ENCODE assay signal across 22 cellular contexts in genomic region chr4:128521156-128521555, GRCh38.
DNase-seq lines count a peak whose midpoint lies in the region; TF ChIP-seq lines count a peak whose summit lies in the region.
"Had no signal": no experiment of that assay in that cellular context is flagged by ENCODE, and none has a peak within 500 bp of the region (broad histone marks: within the 10 kb centered on the region; RNA-seq: fewer than 3 reads in every experiment).

No MANE protein-coding gene starts in this region.

- H3K27me3 ChIP-seq in hepatocyte (no peaks in the 10 kb centered on the region), spleen (replicated peaks in 1 of 7) (no peaks in the 10 kb centered on the region)
- H3K27me3 ChIP-seq: stomach, upper lobe of left lung had no signal

- peak; percentile 51 for DNase-seq in OCI-M1 (lab: John Stamatoyannopoulos, UW)
- DNase-seq in chondrocyte (ENCODE audit: low spot score), result no peak
- DNase-seq in hepatocyte (ENCODE audit: low spot score), result no peak
- DNase-seq in spleen, result no peak
- DNase-seq in GM19240 (ENCODE audit: insufficient read length, low spot score), result no peak
- DNase-seq in DMS79 treated with DMSO at 0.1 percent for 48 hours (lab: John Stamatoyannopoulos, UW), result no peak
- DNase-seq in activated CD4-positive, CD25-positive, alpha-beta regulatory T cell (lab: John Stamatoyannopoulos, UW), result no peak
- DNase-seq in retina, result no peak
- DNase-seq: activated B cell treated with CpG ODN at 0.5 μM for 24 hours; activated CD8-positive, alpha-beta T cell treated with anti-CD3 and anti-CD28 coated beads, Interleukin-2, amount 10 ng/mL, durations not matched to agents 7 days and 5 days; activated naive CD4-positive, alpha-beta T cell; activated T-cell treated with anti-CD3 and anti-CD28 coated beads, Interleukin-2, amount 50 U/mL, for 1 hour; anterior cingulate cortex; CD4-positive, alpha-beta memory T cell; NCI-H510A; nephron progenitor cell; stimulated activated CD4-positive, alpha-beta T cell treated with anti-CD3 and anti-CD28 coated beads, Interleukin-4, amount 100 ng/mL, for 24 hours; stomach; T-helper 9 cell; upper lobe of left lung had no signal

- peak overlapping the region; percentile 88 for H3K27ac Mint-ChIP-seq in chondrocyte (ENCODE audit: unreplicated experiment)
- H3K27ac Mint-ChIP-seq: activated B cell treated with CpG ODN at 0.5 μM for 24 hours; activated CD8-positive, alpha-beta T cell treated with anti-CD3 and anti-CD28 coated beads, Interleukin-2, amount 10 ng/mL, durations not matched to agents 7 days and 5 days; CD4-positive, alpha-beta memory T cell had no signal

- H3K4me1 Mint-ChIP-seq in chondrocyte (ENCODE audit: low read depth), result peaks cover 83% of the 10 kb centered on the region
- H3K4me1 Mint-ChIP-seq: activated B cell treated with CpG ODN at 0.5 μM for 24 hours had no signal

- H3K27me3 Mint-ChIP-seq in chondrocyte (ENCODE audit: low read depth), result no peaks in the 10 kb centered on the region

- no peak overlapping the region for H2AFZ ChIP-seq in hepatocyte

- H3K27ac ChIP-seq in hepatocyte, result peak overlapping the region; percentile 6
- peak overlapping the region in 7 of 8 donors; percentile 1 to 41 (median 21) for H3K27ac ChIP-seq in spleen
- H3K27ac ChIP-seq: prostate gland, stomach, upper lobe of left lung had no signal

- H3K4me3 ChIP-seq in hepatocyte (no peak overlapping the region), spleen (no peak overlapping the region)
- H3K4me3 ChIP-seq: GM12878, prostate gland, stomach, upper lobe of left lung had no signal

- H3K36me3 ChIP-seq in hepatocyte (replicated peaks; ENCODE audit: insufficient read depth, low read depth), result no peaks in the 10 kb centered on the region
- no peaks in the 10 kb centered on the region for H3K36me3 ChIP-seq in spleen
- H3K36me3 ChIP-seq: prostate gland, stomach, upper lobe of left lung had no signal

- WGBS in hepatocyte (ENCODE audit: low lambda C conversion rate, missing lambda C conversion rate), result 80% methylated on average over 2 of the region's 2 CpGs
- 74 to 85% (median 80%) methylated on average over 2 of the region's 2 CpGs for WGBS in spleen, 5 donors

- no peaks in the 10 kb centered on the region for H4K20me1 ChIP-seq in hepatocyte (ENCODE audit: insufficient read depth, poor library complexity, severe bottlenecking)

- no peaks in the 10 kb centered on the region for H3K79me2 ChIP-seq in hepatocyte

- H3K4me1 ChIP-seq in hepatocyte (ENCODE audit: insufficient read depth) (peaks cover 40% of the 10 kb centered on the region), spleen (peaks cover 0 to 27% (median 5%) of the 10 kb centered on the region in 6 donors)

- no peak overlapping the region for H3K4me2 ChIP-seq in hepatocyte

- no peak for TF ChIP-seq POLR2A in spleen (IDR thresholded peaks at IDR 0.05)

- TF ChIP-seq CTCF in chondrocyte (IDR thresholded peaks at IDR 0.05), result no peak
- no peak for TF ChIP-seq CTCF in hepatocyte (IDR thresholded peaks at IDR 0.05; ENCODE audit: poor library complexity)
- TF ChIP-seq CTCF in spleen (IDR thresholded peaks at IDR 0.05 in 8 of 11, conservative IDR thresholded peaks at IDR 0.05 in 3 of 11), result no peak

- H3K4me3 Mint-ChIP-seq in chondrocyte (ENCODE audit: unreplicated experiment), result no peak overlapping the region
- H3K4me3 Mint-ChIP-seq: activated B cell treated with CpG ODN at 0.5 μM for 24 hours; activated CD8-positive, alpha-beta T cell treated with anti-CD3 and anti-CD28 coated beads, Interleukin-2, amount 10 ng/mL, durations not matched to agents 7 days and 5 days; CD4-positive, alpha-beta memory T cell; nephron progenitor cell had no signal

- intact Hi-C loops in spleen (cut with DNase I; ENCODE audit: low total_unique reads), result no loop called here

- no peaks in the 10 kb centered on the region for H3K9me3 ChIP-seq in hepatocyte (ENCODE audit: low read depth)
- H3K9me3 ChIP-seq in spleen, result no peaks in the 10 kb centered on the region
- H3K9me3 ChIP-seq: prostate gland, stomach, upper lobe of left lung had no signal

- H3K36me3 Mint-ChIP-seq in chondrocyte (ENCODE audit: low read depth), result no peaks in the 10 kb centered on the region
- H3K36me3 Mint-ChIP-seq: CD4-positive, alpha-beta memory T cell had no signal

- H3K9me2 ChIP-seq in hepatocyte (replicated peaks; ENCODE audit: insufficient read depth), result no peaks in the 10 kb centered on the region

- H3K9me3 Mint-ChIP-seq in chondrocyte (ENCODE audit: low read depth), result no peaks in the 10 kb centered on the region
- H3K9me3 Mint-ChIP-seq: activated B cell treated with CpG ODN at 0.5 μM for 24 hours had no signal
